In the genomic region with DNA sequence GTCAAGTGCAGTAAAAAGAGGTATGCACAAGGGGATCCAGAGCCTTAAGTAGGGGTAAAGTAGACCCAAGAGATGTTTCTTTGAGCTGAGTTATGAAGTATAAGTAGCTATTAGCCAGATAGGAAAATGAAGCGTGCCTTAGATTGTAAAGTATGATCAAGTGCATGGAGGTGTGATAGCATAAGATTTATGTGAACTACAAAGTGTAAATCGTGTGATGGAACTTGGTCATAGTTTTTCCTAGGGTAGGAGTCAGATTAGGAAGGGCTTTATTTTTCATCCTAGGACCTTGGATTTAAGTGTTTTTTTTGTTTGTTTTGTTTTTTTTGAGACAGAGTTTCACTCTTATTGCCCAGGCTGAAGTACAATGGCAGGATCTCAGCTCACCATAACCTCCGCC, we compare ENCODE assay signal across 16 cellular contexts.
"Had no signal": no experiment of that assay in that cellular context is flagged by ENCODE, and none has a peak within 500 bp of the region (broad histone marks: within the 10 kb centered on the region; RNA-seq: fewer than 3 reads in every experiment).

No MANE protein-coding gene starts in this region.

- H3K36me3 ChIP-seq: gastrocnemius medialis, suprapubic skin had no signal

- H3K27me3 ChIP-seq: gastrocnemius medialis, suprapubic skin, upper lobe of left lung had no signal

- H3K4me3 ChIP-seq: coronary artery, gastrocnemius medialis, psoas muscle, suprapubic skin, upper lobe of left lung had no signal

- H3K27me3 Mint-ChIP-seq: activated B cell treated with CpG ODN at 0.5 μM for 24 hours; activated CD8-positive, alpha-beta T cell treated with anti-CD3 and anti-CD28 coated beads for 36 hours; activated naive CD4-positive, alpha-beta T cell treated with anti-CD3 and anti-CD28 coated beads, Interleukin-2, amount 10 ng/mL, durations not matched to agents 7 days and 5 days; stimulated activated naive CD8-positive, alpha-beta T cell treated with anti-CD3 and anti-CD28 coated beads, Interleukin-15, Interleukin-2, amounts not matched to agents 100 ng/mL and 50 ng/mL, for 24 hours had no signal

- H3K4me3 Mint-ChIP-seq: activated B cell treated with CpG ODN at 0.5 μM for 24 hours; activated CD8-positive, alpha-beta T cell treated with anti-CD3 and anti-CD28 coated beads for 36 hours; activated naive CD4-positive, alpha-beta T cell treated with anti-CD3 and anti-CD28 coated beads, Interleukin-2, amount 10 ng/mL, durations not matched to agents 7 days and 5 days; stimulated activated naive CD8-positive, alpha-beta T cell treated with anti-CD3 and anti-CD28 coated beads, Interleukin-15, Interleukin-2, amounts not matched to agents 100 ng/mL and 50 ng/mL, for 24 hours had no signal

- H3K9me3 Mint-ChIP-seq: activated B cell treated with CpG ODN at 0.5 μM for 24 hours; activated CD8-positive, alpha-beta T cell treated with anti-CD3 and anti-CD28 coated beads for 36 hours; activated naive CD4-positive, alpha-beta T cell treated with anti-CD3 and anti-CD28 coated beads, Interleukin-2, amount 10 ng/mL, durations not matched to agents 7 days and 5 days; stimulated activated naive CD8-positive, alpha-beta T cell treated with anti-CD3 and anti-CD28 coated beads, Interleukin-15, Interleukin-2, amounts not matched to agents 100 ng/mL and 50 ng/mL, for 24 hours had no signal

- FAIRE-seq: keratinocyte, TTC549 had no signal

- H3K27ac Mint-ChIP-seq: activated B cell treated with CpG ODN at 0.5 μM for 24 hours; activated CD8-positive, alpha-beta T cell treated with anti-CD3 and anti-CD28 coated beads for 36 hours; activated naive CD4-positive, alpha-beta T cell treated with anti-CD3 and anti-CD28 coated beads, Interleukin-2, amount 10 ng/mL, durations not matched to agents 7 days and 5 days; stimulated activated naive CD8-positive, alpha-beta T cell treated with anti-CD3 and anti-CD28 coated beads, Interleukin-15, Interleukin-2, amounts not matched to agents 100 ng/mL and 50 ng/mL, for 24 hours had no signal

- H3K9me3 ChIP-seq: gastrocnemius medialis, psoas muscle, suprapubic skin, upper lobe of left lung had no signal

- ATAC-seq: activated CD8-positive, alpha-beta T cell treated with anti-CD3 and anti-CD28 coated beads for 36 hours; gastrocnemius medialis; psoas muscle; right cardiac atrium had no signal

- H3K27ac ChIP-seq: coronary artery, gastrocnemius medialis, psoas muscle, suprapubic skin, upper lobe of left lung had no signal

- DNase-seq: activated B cell treated with CpG ODN at 0.5 μM for 24 hours; activated CD4-positive, alpha-beta T cell treated with anti-CD3 and anti-CD28 coated beads for 48 hours; activated CD8-positive, alpha-beta T cell treated with anti-CD3 and anti-CD28 coated beads for 36 hours; activated naive CD4-positive, alpha-beta T cell treated with anti-CD3 and anti-CD28 coated beads, Interleukin-2, amount 10 ng/mL, durations not matched to agents 7 days and 5 days; activated T-cell treated with anti-CD3 and anti-CD28 coated beads, Interleukin-2, amount 50 U/mL, for 1 hour; aorta; gastrocnemius medialis; psoas muscle; right cardiac atrium; stimulated activated CD4-positive, alpha-beta T cell treated with anti-CD3 and anti-CD28 coated beads, Interleukin-2, amount 100 ng/mL, for 24 hours; upper lobe of left lung had no signal
